Comparison of ENCODE assay signal across 13 cellular contexts in the genomic region with DNA sequence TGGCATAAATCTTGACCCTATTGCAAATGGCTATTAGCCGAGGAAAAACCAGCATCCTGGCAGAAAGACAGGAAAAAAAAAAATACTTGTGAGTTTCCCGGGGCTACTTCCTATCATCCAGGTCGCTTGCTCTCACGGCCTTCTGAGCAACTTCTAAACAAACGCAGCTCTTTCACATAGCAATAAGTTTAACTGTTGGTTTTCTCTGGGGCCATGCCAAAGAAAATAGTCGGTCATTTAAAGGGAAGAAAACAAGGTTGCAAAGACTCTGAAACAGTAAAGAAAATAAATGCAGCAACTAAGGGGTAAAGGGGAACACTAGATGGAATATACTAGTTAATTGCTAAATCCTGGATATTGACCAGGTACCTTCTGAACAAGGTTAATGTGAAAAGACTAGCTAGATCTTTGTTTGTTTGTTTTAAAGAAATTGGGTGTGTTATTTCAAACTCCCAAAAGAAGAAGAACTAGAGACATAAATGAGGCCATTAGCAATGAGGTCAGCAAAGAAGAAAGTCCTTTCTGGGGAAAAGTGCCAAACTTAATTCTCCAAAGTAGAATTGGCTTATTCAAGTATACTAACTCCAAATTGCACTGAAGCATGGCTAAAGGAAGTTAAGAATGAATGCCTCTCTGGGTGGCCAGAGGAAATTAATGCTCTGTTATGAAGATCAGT. TPM values are rescaled to one million over a fixed set of nuclear protein-coding genes. Genes with fewer than 3 reads are reported as not detected.
DNase-seq lines count a peak whose midpoint lies in the region; ATAC-seq and TF ChIP-seq lines count a peak whose summit lies in the region.
"Had no signal": no experiment of that assay in that cellular context is flagged by ENCODE, and none has a peak within 500 bp of the region (broad histone marks: within the 10 kb centered on the region; RNA-seq: fewer than 3 reads in every experiment).

No MANE protein-coding gene starts in this region.

- H3K27ac Mint-ChIP-seq in MCF 10A (ENCODE audit: low read depth, unreplicated experiment) (peak overlapping the region; percentile 74), type B pancreatic cell (no peak overlapping the region)

- CTCF ChIA-PET in MCF 10A (lab: Yijun Ruan, JAX): interaction anchor here (0.7 to 1.1 kb wide), 5 partner anchors 10 to 269 kb away, joined by 3 to 4 read pairs (median 3); no protein-coding TSS in a partner anchor

- H3K4me3 ChIP-seq in breast epithelium (peak overlapping the region in 1 of 3 donors; percentile 22), cardiac fibroblast (replicated peaks in 1 of 2; ENCODE audit: low read depth in 2 of 2, low read length in 2 of 2) (peak overlapping the region in 1 of 2 donors; percentile 16), WERI-Rb-1 (ENCODE audit: low read depth, low read length) (no peak overlapping the region)
- H3K4me3 ChIP-seq: Peyer's patch had no signal

- H3K27me3 Mint-ChIP-seq in MCF 10A (ENCODE audit: insufficient read depth, unreplicated experiment) (no peaks in the 10 kb centered on the region), type B pancreatic cell (peaks cover 12% of the 10 kb centered on the region)

- no peak for TF ChIP-seq POLR2A in breast epithelium (IDR thresholded peaks at IDR 0.05)

- H3K27ac ChIP-seq in breast epithelium (peak overlapping the region in 1 of 2 donors; percentile 1), WERI-Rb-1 (no peak overlapping the region)
- H3K27ac ChIP-seq: 22Rv1, Peyer's patch had no signal

- peak; percentile 91 for DNase-seq in MCF 10A (ENCODE audit: unreplicated experiment)
- no peak for DNase-seq in breast epithelium (ENCODE audit: low spot score in 2 of 2)
- peak; percentile 79 to 88 for DNase-seq in cardiac fibroblast (ENCODE audit: low read depth in 2 of 2)
- DNase-seq in left kidney (ENCODE audit: low read depth, low spot score): peak; percentile 74
- DNase-seq in type B pancreatic cell (ENCODE audit: extremely low spot score, unreplicated experiment): no peak
- no peak for DNase-seq in activated CD4-positive, CD25-positive, alpha-beta regulatory T cell (lab: John Stamatoyannopoulos, UW)
- no peak for DNase-seq in WERI-Rb-1
- DNase-seq: activated CD4-positive, alpha-beta T cell treated with anti-CD3 and anti-CD28 coated beads for 1 hour; activated gamma-delta T cell treated with Interleukin-2 at 50 U/mL for 16 hours; NCI-H1048; Peyer's patch had no signal

- ATAC-seq in GM18520 (IDR thresholded peaks at IDR 0.05; ENCODE audit: unreplicated experiment): no peak

- POLR2A ChIA-PET in MCF 10A (lab: Yijun Ruan, JAX): interaction anchor here (0.7 to 1.5 kb wide), 4 partner anchors 11 to 65 kb away, joined by 3 to 5 read pairs (median 4); no protein-coding TSS in a partner anchor

- no TSS peak for BruUV-seq in MCF 10A (replicated peaks; lab: Mats Ljungman, UMichigan)

- H3K36me3 Mint-ChIP-seq in MCF 10A (ENCODE audit: insufficient read depth, unreplicated experiment) (no peaks in the 10 kb centered on the region), type B pancreatic cell (no peaks in the 10 kb centered on the region)

- no peak for TF ChIP-seq CTCF in MCF 10A (IDR thresholded peaks at IDR 0.05; ENCODE audit: unreplicated experiment)
- no peak for TF ChIP-seq CTCF in breast epithelium (IDR thresholded peaks at IDR 0.05)
- no peak for TF ChIP-seq CTCF in cardiac fibroblast (IDR thresholded peaks at IDR 0.05; ENCODE audit: low read depth, low read length)
- no peak for TF ChIP-seq CTCF in type B pancreatic cell (conservative IDR thresholded peaks at IDR 0.05)
- TF ChIP-seq CTCF in WERI-Rb-1 (IDR thresholded peaks at IDR 0.05; ENCODE audit: low read depth, low read length): no peak

- H3K27me3 ChIP-seq in breast epithelium (no peaks in the 10 kb centered on the region), WERI-Rb-1 (ENCODE audit: insufficient read depth, low read depth, severe bottlenecking) (no peaks in the 10 kb centered on the region)
- H3K27me3 ChIP-seq: Peyer's patch had no signal

- no peaks in the 10 kb centered on the region for H3K36me3 ChIP-seq in breast epithelium
- H3K36me3 ChIP-seq in WERI-Rb-1: no peaks in the 10 kb centered on the region
- H3K36me3 ChIP-seq: Peyer's patch had no signal

- intact Hi-C loops in MCF 10A (cut with micrococcal nuclease): no loop called here
- intact Hi-C loops in breast epithelium (cut with DNase I; ENCODE audit: low total_unique reads): no loop called here

- H3K4me1 Mint-ChIP-seq in MCF 10A (ENCODE audit: insufficient read depth, unreplicated experiment) (peaks cover 33% of the 10 kb centered on the region), type B pancreatic cell (ENCODE audit: unreplicated experiment) (peaks cover 25% of the 10 kb centered on the region)

- H3K9me3 Mint-ChIP-seq in MCF 10A (ENCODE audit: unreplicated experiment) (no peaks in the 10 kb centered on the region), type B pancreatic cell (no peaks in the 10 kb centered on the region)

- H3K4me3 Mint-ChIP-seq in MCF 10A (ENCODE audit: unreplicated experiment) (peak overlapping the region; percentile 30), type B pancreatic cell (peak overlapping the region; percentile 9)

- H3K4me1 ChIP-seq in breast epithelium: no peaks in the 10 kb centered on the region
- H3K4me1 ChIP-seq: Peyer's patch had no signal

- H3K9me3 ChIP-seq in breast epithelium: no peaks in the 10 kb centered on the region
- no peaks in the 10 kb centered on the region for H3K9me3 ChIP-seq in WERI-Rb-1 (ENCODE audit: severe bottlenecking)
- H3K9me3 ChIP-seq: Peyer's patch had no signal

RNA-seq across cellular contexts. Expression of gene SLC39A12, which starts 54.2 kb away (rescaled TPM):
- total RNA-seq in MCF 10A (2022) (not detected in 2 replicates), breast epithelium (under 1 TPM; under 0.01 to 0.88 (median 0.16) TPM), type B pancreatic cell (ENCODE audit: low replicate concordance) (not detected in 2 replicates)

Comparison
In these comparisons a context has a peak if more than half of its experiments do, and no peak if none do; other contexts are left out.
1. DNase-seq: peak in MCF 10A (single experiment), cardiac fibroblast (2 of 2) and left kidney (single experiment); none in breast epithelium (0 of 2), type B pancreatic cell (single experiment), activated CD4-positive, CD25-positive, alpha-beta regulatory T cell (0 of 4) and WERI-Rb-1 (single experiment).